In genomic region chr2:233049194-233049761, GRCh38 we compare ENCODE assay signal across 16 cellular contexts. TPM values are rescaled to one million over a fixed set of nuclear protein-coding genes. Genes with fewer than 3 reads are reported as not detected.
DNase-seq lines count a peak whose midpoint lies in the region; ATAC-seq, FAIRE-seq and TF ChIP-seq lines count a peak whose summit lies in the region.
"Had no signal": no experiment of that assay in that cellular context is flagged by ENCODE, and none has a peak within 500 bp of the region (broad histone marks: within the 10 kb centered on the region; RNA-seq: fewer than 3 reads in every experiment).

No MANE protein-coding gene starts in this region.

- H3K79me2 ChIP-seq in keratinocyte (ENCODE audit: control insufficient read depth, insufficient read depth, low read length): no peaks in the 10 kb centered on the region
- H3K79me2 ChIP-seq: hepatocyte had no signal

- no peaks in the 10 kb centered on the region for H3K9me1 ChIP-seq in keratinocyte (ENCODE audit: control insufficient read depth, extremely low read depth, insufficient read depth, low read length)

- no peak overlapping the region for H3K4me2 ChIP-seq in keratinocyte (ENCODE audit: control insufficient read depth, extremely low read depth, insufficient read depth, low read depth, low read length)
- H3K4me2 ChIP-seq: hepatocyte had no signal

- H3K9me3 Mint-ChIP-seq in activated naive CD4-positive, alpha-beta T cell treated with anti-CD3 and anti-CD28 coated beads, Interleukin-2, amount 10 ng/mL, durations not matched to agents 7 days and 5 days: no peaks in the 10 kb centered on the region
- H3K9me3 Mint-ChIP-seq in progenitor cell of endocrine pancreas (ENCODE audit: low read depth): no peaks in the 10 kb centered on the region

- H3K4me1 Mint-ChIP-seq in activated naive CD4-positive, alpha-beta T cell treated with anti-CD3 and anti-CD28 coated beads, Interleukin-2, amount 10 ng/mL, durations not matched to agents 7 days and 5 days: peaks cover 6% of the 10 kb centered on the region
- H3K4me1 Mint-ChIP-seq in progenitor cell of endocrine pancreas (ENCODE audit: low read depth): no peaks in the 10 kb centered on the region

- DNase-seq in activated naive CD4-positive, alpha-beta T cell treated with anti-CD3 and anti-CD28 coated beads, Interleukin-2, amount 10 ng/mL, durations not matched to agents 7 days and 5 days: peak; percentile 36
- no peak for DNase-seq in activated naive CD4-positive, alpha-beta T cell treated with anti-CD3 and anti-CD28 coated beads, Interleukin-2, amount 50 U/mL, for 16 hours
- peak; percentile 22 for DNase-seq in SW480 (ENCODE audit: low spot score)
- DNase-seq in keratinocyte (ENCODE audit: low read depth, low spot score): no peak
- peak; percentile 32 for DNase-seq in upper lobe of right lung
- DNase-seq in progenitor cell of endocrine pancreas (ENCODE audit: low spot score, unreplicated experiment): no peak
- no peak for DNase-seq in NK-92 treated with Interleukin-12 subunit alpha and Interleukin-12 subunit beta, amount 100 ng/mL, for 24 hours (lab: John Stamatoyannopoulos, UW)
- DNase-seq: activated CD4-positive, alpha-beta T cell treated with anti-CD3 and anti-CD28 coated beads for 36 hours; cortex of kidney; NCI-H2029; NCI-H526 treated with DMSO at 0.1 percent for 48 hours; SHP77 had no signal

- H3K4me3 ChIP-seq in keratinocyte (ENCODE audit: control insufficient read depth in 2 of 3, extremely low read depth in 1 of 3, insufficient read depth in 2 of 3, low read depth in 1 of 3, low read length in 3 of 3) (no peak overlapping the region), upper lobe of right lung (no peak overlapping the region)
- H3K4me3 ChIP-seq: hepatocyte had no signal

- TF ChIP-seq CTCF in keratinocyte (optimal IDR thresholded peaks at IDR 0.05 in 1 of 3, IDR thresholded peaks at IDR 0.05 in 1 of 3, conservative IDR thresholded peaks at IDR 0.05 in 1 of 3; ENCODE audit: extremely low read depth in 1 of 3, insufficient read depth in 2 of 3, low read length in 3 of 3) (no peak), upper lobe of right lung (IDR thresholded peaks at IDR 0.05) (no peak), progenitor cell of endocrine pancreas (IDR thresholded peaks at IDR 0.05; ENCODE audit: unreplicated experiment) (no peak)

- no peaks in the 10 kb centered on the region for H3K9me3 ChIP-seq in keratinocyte (ENCODE audit: control insufficient read depth, low read depth, low read length)
- H3K9me3 ChIP-seq in upper lobe of right lung: no peaks in the 10 kb centered on the region

- H3K4me1 ChIP-seq in keratinocyte (ENCODE audit: control insufficient read depth, extremely low read depth, insufficient read depth, low read length) (peaks cover 21% of the 10 kb centered on the region), upper lobe of right lung (no peaks in the 10 kb centered on the region)

- no peak overlapping the region for H3K27ac Mint-ChIP-seq in activated naive CD4-positive, alpha-beta T cell treated with anti-CD3 and anti-CD28 coated beads, Interleukin-2, amount 10 ng/mL, durations not matched to agents 7 days and 5 days
- no peak overlapping the region for H3K27ac Mint-ChIP-seq in progenitor cell of endocrine pancreas
- H3K27ac Mint-ChIP-seq: activated CD4-positive, alpha-beta T cell treated with anti-CD3 and anti-CD28 coated beads for 36 hours had no signal

- FAIRE-seq in keratinocyte (lab: Jason Lieb, UNC): peak; percentile 87

- dilution Hi-C loops in keratinocyte (cut with MboI; ENCODE audit: extremely low pct_ligation_motif_present, low sequenced_read_pairs): no loop called here

- no peak for ATAC-seq in upper lobe of right lung
- no peak for ATAC-seq in GM19395 (IDR thresholded peaks at IDR 0.05; ENCODE audit: unreplicated experiment)
- ATAC-seq: activated CD4-positive, alpha-beta T cell treated with anti-CD3 and anti-CD28 coated beads for 36 hours had no signal

- H3K27ac ChIP-seq in keratinocyte (ENCODE audit: control insufficient read depth, insufficient read depth, low read length) (no peak overlapping the region), upper lobe of right lung (no peak overlapping the region)
- H3K27ac ChIP-seq: hepatocyte had no signal

- H3K9ac ChIP-seq in keratinocyte (ENCODE audit: control insufficient read depth, extremely low read depth, insufficient read depth, low read length): no peak overlapping the region

- H3K27me3 ChIP-seq in keratinocyte (ENCODE audit: control insufficient read depth, extremely low read depth, insufficient read depth, low read length) (peaks cover 5% of the 10 kb centered on the region), upper lobe of right lung (no peaks in the 10 kb centered on the region)

- no peaks in the 10 kb centered on the region for H3K36me3 ChIP-seq in keratinocyte (ENCODE audit: control insufficient read depth in 2 of 2, extremely low read depth in 1 of 2, insufficient read depth in 2 of 2, low read length in 2 of 2)
- no peaks in the 10 kb centered on the region for H3K36me3 ChIP-seq in upper lobe of right lung

- H2AFZ ChIP-seq in keratinocyte (ENCODE audit: control insufficient read depth, low read length): no peak overlapping the region
- H2AFZ ChIP-seq: hepatocyte had no signal

- no peaks in the 10 kb centered on the region for H3K36me3 Mint-ChIP-seq in activated naive CD4-positive, alpha-beta T cell treated with anti-CD3 and anti-CD28 coated beads, Interleukin-2, amount 10 ng/mL, durations not matched to agents 7 days and 5 days
- H3K36me3 Mint-ChIP-seq in progenitor cell of endocrine pancreas (ENCODE audit: insufficient read depth): no peaks in the 10 kb centered on the region

- intact Hi-C loops in upper lobe of right lung (cut with DNase I): no loop called here

- CTCF ChIA-PET in activated naive CD4-positive, alpha-beta T cell treated with anti-CD3 and anti-CD28 coated beads, Interleukin-2, amount 10 ng/mL, durations not matched to agents 7 days and 5 days (lab: Charles Lee): interaction anchor here (1.3 to 2.0 kb wide), 2 partner anchors 11 to 202 kb away, joined by 3 to 8 read pairs; partner anchors contain the start of genes ATG16L1 and INPP5D

- no peaks in the 10 kb centered on the region for H4K20me1 ChIP-seq in keratinocyte (ENCODE audit: control insufficient read depth, extremely low read depth, insufficient read depth, low read length)

- H3K4me3 Mint-ChIP-seq in activated naive CD4-positive, alpha-beta T cell treated with anti-CD3 and anti-CD28 coated beads, Interleukin-2, amount 10 ng/mL, durations not matched to agents 7 days and 5 days: no peak overlapping the region
- H3K4me3 Mint-ChIP-seq in progenitor cell of endocrine pancreas (ENCODE audit: low read depth): no peak overlapping the region
- H3K4me3 Mint-ChIP-seq: activated CD4-positive, alpha-beta T cell treated with anti-CD3 and anti-CD28 coated beads for 36 hours had no signal

- peaks cover 64% of the 10 kb centered on the region for H3K27me3 Mint-ChIP-seq in activated naive CD4-positive, alpha-beta T cell treated with anti-CD3 and anti-CD28 coated beads, Interleukin-2, amount 10 ng/mL, durations not matched to agents 7 days and 5 days
- H3K27me3 Mint-ChIP-seq in progenitor cell of endocrine pancreas: peaks cover 70% of the 10 kb centered on the region
- H3K27me3 Mint-ChIP-seq: activated CD4-positive, alpha-beta T cell treated with anti-CD3 and anti-CD28 coated beads for 36 hours had no signal

RNA-seq across cellular contexts. Expression of gene INPP5D, which starts 10.9 kb away (rescaled TPM):
- polyA plus RNA-seq in keratinocyte: 7.5 to 11.2 TPM (median 10.4 TPM) in 3 replicates
- 56.1 TPM for polyA plus RNA-seq in keratinocyte (2011; ENCODE audit: low read depth)
- polyA plus RNA-seq in keratinocyte (2011; cell fraction: cytosol; rRNA removed): 18.9 and 23.5 TPM in 2 replicates
- 37.2 and 51.5 TPM in 2 replicates for polyA plus RNA-seq in keratinocyte (2011; cell fraction: nucleus; rRNA removed)
- 20.6 and 45.9 TPM in 2 replicates for polyA plus RNA-seq in keratinocyte (2012; ENCODE audit: low replicate concordance)
- polyA minus RNA-seq in keratinocyte: 21.8 to 37.0 TPM (median 29.1 TPM) in 3 replicates
- 11.5 TPM for polyA minus RNA-seq in keratinocyte (2011; cell fraction: cytosol; rRNA and poly(A)+ RNA removed)
- polyA minus RNA-seq in keratinocyte (2011; cell fraction: nucleus; rRNA and poly(A)+ RNA removed): 22.5 and 28.2 TPM in 2 replicates
- total RNA-seq in upper lobe of right lung (33.3 TPM), progenitor cell of endocrine pancreas (5.3 and 9.0 TPM in 2 replicates)

RNA-seq across cellular contexts. Expression of gene NEU2, which starts 16.8 kb away (rescaled TPM):
- not detected in 3 replicates for polyA plus RNA-seq in keratinocyte
- not detected for polyA plus RNA-seq in keratinocyte (2011; ENCODE audit: low read depth)
- not detected in 2 replicates for polyA plus RNA-seq in keratinocyte (2011; cell fraction: cytosol; rRNA removed)
- not detected in 2 replicates for polyA plus RNA-seq in keratinocyte (2011; cell fraction: nucleus; rRNA removed)
- 0.34 TPM in 1 of 2 replicates, not detected in the other for polyA plus RNA-seq in keratinocyte (2012; ENCODE audit: low replicate concordance)
- not detected in 3 replicates for polyA minus RNA-seq in keratinocyte
- not detected for polyA minus RNA-seq in keratinocyte (2011; cell fraction: cytosol; rRNA and poly(A)+ RNA removed)
- polyA minus RNA-seq in keratinocyte (2011; cell fraction: nucleus; rRNA and poly(A)+ RNA removed): not detected in 2 replicates
- total RNA-seq in upper lobe of right lung: not detected
- total RNA-seq in progenitor cell of endocrine pancreas: not detected in 2 replicates
- total RNA-seq: A673; activated CD4-positive, alpha-beta T cell treated with anti-CD3 and anti-CD28 coated beads for 36 hours; aorta; hepatocyte had no signal
- polyA plus RNA-seq: aorta, hepatocyte had no signal

RNA-seq across cellular contexts. Expression of gene NGEF, which starts 36.2 kb away (rescaled TPM):
- polyA plus RNA-seq in keratinocyte: 0.03 to 0.17 TPM (median 0.13 TPM) in 3 replicates
- 0.89 TPM for polyA plus RNA-seq in keratinocyte (2011; ENCODE audit: low read depth)
- 0.08 TPM in 1 of 2 replicates, not detected in the other for polyA plus RNA-seq in keratinocyte (2011; cell fraction: cytosol; rRNA removed)
- polyA plus RNA-seq in keratinocyte (2011; cell fraction: nucleus; rRNA removed): not detected in 2 replicates
- polyA plus RNA-seq in keratinocyte (2012; ENCODE audit: low replicate concordance): 0.13 and 1.0 TPM in 2 replicates
- polyA minus RNA-seq in keratinocyte: 0.40 TPM in 1 of 3 replicates, not detected in the others
- not detected for polyA minus RNA-seq in keratinocyte (2011; cell fraction: cytosol; rRNA and poly(A)+ RNA removed)
- polyA minus RNA-seq in keratinocyte (2011; cell fraction: nucleus; rRNA and poly(A)+ RNA removed): not detected in 2 replicates
- not detected for total RNA-seq in upper lobe of right lung
- total RNA-seq in progenitor cell of endocrine pancreas: 0.71 and 1.2 TPM in 2 replicates

Comparison
In these comparisons a context has a peak if more than half of its experiments do, and no peak if none do; other contexts are left out.
1. DNase-seq: peak in activated naive CD4-positive, alpha-beta T cell treated with anti-CD3 and anti-CD28 coated beads, Interleukin-2, amount 10 ng/mL, durations not matched to agents 7 days and 5 days (single experiment), SW480 (single experiment) and upper lobe of right lung (single experiment); none in activated naive CD4-positive, alpha-beta T cell treated with anti-CD3 and anti-CD28 coated beads, Interleukin-2, amount 50 U/mL, for 16 hours (single experiment), keratinocyte (single experiment), progenitor cell of endocrine pancreas (single experiment) and NK-92 treated with Interleukin-12 subunit alpha and Interleukin-12 subunit beta, amount 100 ng/mL, for 24 hours (single experiment).